13 cellular contexts compared by ENCODE assay signal in genomic region chr1:11481019-11481418, GRCh38. TPM values are rescaled to one million over a fixed set of nuclear protein-coding genes. Genes with fewer than 3 reads are reported as not detected.
DNase-seq lines count a peak whose midpoint lies in the region; ATAC-seq and TF ChIP-seq lines count a peak whose summit lies in the region.
"Had no signal": no experiment of that assay in that cellular context is flagged by ENCODE, and none has a peak within 500 bp of the region (broad histone marks: within the 10 kb centered on the region; RNA-seq: fewer than 3 reads in every experiment).

No MANE protein-coding gene starts in this region.

- no peaks in the 10 kb centered on the region for H4K20me1 ChIP-seq in OCI-LY7 (ENCODE audit: insufficient read depth, low read length)

- no peaks in the 10 kb centered on the region for H3K4me1 ChIP-seq in OCI-LY7 (ENCODE audit: insufficient read depth, low read length, poor library complexity, severe bottlenecking)

- H3K27ac ChIP-seq in OCI-LY7 (ENCODE audit: low read depth, low read length, poor library complexity, severe bottlenecking): no peak overlapping the region
- no peak overlapping the region for H3K27ac ChIP-seq in substantia nigra (ENCODE audit: low read depth, low read length, poor library complexity, severe bottlenecking)
- H3K27ac ChIP-seq: testis had no signal

- H3K9me2 ChIP-seq in OCI-LY7 (ENCODE audit: insufficient read depth, low read length): no peaks in the 10 kb centered on the region

- ATAC-seq in activated T-cell treated with anti-CD3 and anti-CD28 coated beads, Interleukin-2, amount 50 U/mL, for 72 hours (replicated peaks in 1 of 2): no peak
- ATAC-seq in stimulated activated effector memory CD8-positive, alpha-beta T cell treated with anti-CD3 and anti-CD28 coated beads, Interleukin-12 subunit alpha, Interleukin-12 subunit beta, amount 100 ng/mL, for 72 hours: no peak
- ATAC-seq: left cardiac atrium had no signal

- no peak overlapping the region for H2AFZ ChIP-seq in OCI-LY7 (ENCODE audit: low read length)

- peaks cover 26% of the 10 kb centered on the region for H3K27me3 Mint-ChIP-seq in activated T-cell treated with anti-CD3 and anti-CD28 coated beads, Interleukin-2, amount 50 U/mL, for 72 hours (ENCODE audit: low read depth)
- peaks cover 17% of the 10 kb centered on the region for H3K27me3 Mint-ChIP-seq in glutamatergic neuron (ENCODE audit: unreplicated experiment)

- no peak for DNase-seq in activated T-cell treated with anti-CD3 and anti-CD28 coated beads, Interleukin-2, amount 50 U/mL, for 72 hours
- DNase-seq in activated T-cell treated with anti-CD3 and anti-CD28 coated beads, Interleukin-2, amount 50 U/mL, for 1 hour: no peak
- DNase-seq in OCI-LY7 (ENCODE audit: low spot score) (no peak), glutamatergic neuron (no peak), substantia nigra (lab: John Stamatoyannopoulos, UW) (no peak), NCI-H226 (no peak)
- no peak for DNase-seq in stimulated activated effector memory CD8-positive, alpha-beta T cell treated with anti-CD3 and anti-CD28 coated beads, Interleukin-12 subunit alpha, Interleukin-12 subunit beta, amount 100 ng/mL, for 72 hours (ENCODE audit: low spot score in 2 of 2)
- DNase-seq in central memory CD4-positive, alpha-beta T cell: no peak
- DNase-seq: dermis blood vessel endothelial cell, left cardiac atrium, NCI-H1694, NCI-H524 treated with DMSO at 0.1 percent for 48 hours, testis had no signal

- H3K9me3 Mint-ChIP-seq in activated T-cell treated with anti-CD3 and anti-CD28 coated beads, Interleukin-2, amount 50 U/mL, for 72 hours: no peaks in the 10 kb centered on the region
- peaks cover 14% of the 10 kb centered on the region for H3K9me3 Mint-ChIP-seq in glutamatergic neuron (ENCODE audit: unreplicated experiment)
- no peaks in the 10 kb centered on the region for H3K9me3 Mint-ChIP-seq in stimulated activated effector memory CD8-positive, alpha-beta T cell treated with anti-CD3 and anti-CD28 coated beads, Interleukin-12 subunit alpha, Interleukin-12 subunit beta, amount 100 ng/mL, for 72 hours

- H3K4me3 ChIP-seq in OCI-LY7 (ENCODE audit: low read depth, low read length, poor library complexity, severe bottlenecking): no peak overlapping the region
- H3K4me3 ChIP-seq: testis had no signal

- intact Hi-C loops in OCI-LY7 (cut with micrococcal nuclease; ENCODE audit: unreplicated experiment): no loop called here

- no peaks in the 10 kb centered on the region for H3K36me3 ChIP-seq in OCI-LY7 (ENCODE audit: insufficient read depth, low read length)

- H3K79me2 ChIP-seq in OCI-LY7 (ENCODE audit: insufficient read depth, low read depth, low read length): no peaks in the 10 kb centered on the region

- TF ChIP-seq CTCF in OCI-LY7 (conservative IDR thresholded peaks at IDR 0.05; ENCODE audit: low read length): peak; percentile 38; the same call in 1 of the 2 replicates
- no peak for TF ChIP-seq CTCF in glutamatergic neuron (IDR thresholded peaks at IDR 0.05; ENCODE audit: partially characterized antibody, unreplicated experiment)

- H3K4me3 Mint-ChIP-seq in activated T-cell treated with anti-CD3 and anti-CD28 coated beads, Interleukin-2, amount 50 U/mL, for 72 hours: peak overlapping the region; percentile 3 to 66
- peak overlapping the region; percentile 96 for H3K4me3 Mint-ChIP-seq in glutamatergic neuron (ENCODE audit: unreplicated experiment)
- peak overlapping the region; percentile 68 for H3K4me3 Mint-ChIP-seq in stimulated activated effector memory CD8-positive, alpha-beta T cell treated with anti-CD3 and anti-CD28 coated beads, Interleukin-12 subunit alpha, Interleukin-12 subunit beta, amount 100 ng/mL, for 72 hours

- H3K27ac Mint-ChIP-seq in activated T-cell treated with anti-CD3 and anti-CD28 coated beads, Interleukin-2, amount 50 U/mL, for 72 hours: no peak overlapping the region
- H3K27ac Mint-ChIP-seq in glutamatergic neuron (ENCODE audit: unreplicated experiment): peak overlapping the region; percentile 74
- no peak overlapping the region for H3K27ac Mint-ChIP-seq in stimulated activated effector memory CD8-positive, alpha-beta T cell treated with anti-CD3 and anti-CD28 coated beads, Interleukin-12 subunit alpha, Interleukin-12 subunit beta, amount 100 ng/mL, for 72 hours

- no peak overlapping the region for H3K4me2 ChIP-seq in OCI-LY7 (ENCODE audit: low read length)

- no TSS peak for BruUV-seq in OCI-LY7 (replicated peaks; lab: Mats Ljungman, UMichigan)

- peaks cover 5% of the 10 kb centered on the region for H3K4me1 Mint-ChIP-seq in activated T-cell treated with anti-CD3 and anti-CD28 coated beads, Interleukin-2, amount 50 U/mL, for 72 hours (ENCODE audit: low read depth)
- H3K4me1 Mint-ChIP-seq in glutamatergic neuron (ENCODE audit: low read depth, unreplicated experiment): peaks cover 63% of the 10 kb centered on the region
- H3K4me1 Mint-ChIP-seq in stimulated activated effector memory CD8-positive, alpha-beta T cell treated with anti-CD3 and anti-CD28 coated beads, Interleukin-12 subunit alpha, Interleukin-12 subunit beta, amount 100 ng/mL, for 72 hours: peaks cover 13% of the 10 kb centered on the region

- CTCF ChIA-PET in OCI-LY7 (lab: Charles Lee; ENCODE audit: unreplicated experiment): interaction anchor here (0.5 kb wide), 1 partner anchor 131 kb away, joined by 3 read pairs; no protein-coding TSS in a partner anchor

- POLR2A ChIA-PET in OCI-LY7 (lab: Charles Lee): interaction anchor here (0.6 kb wide), 1 partner anchor 132 kb away, joined by 3 read pairs; no protein-coding TSS in a partner anchor

- H3K36me3 Mint-ChIP-seq in activated T-cell treated with anti-CD3 and anti-CD28 coated beads, Interleukin-2, amount 50 U/mL, for 72 hours (ENCODE audit: insufficient read depth in 2 of 2): peaks cover 0 to 2% of the 10 kb centered on the region in 2 donors
- H3K36me3 Mint-ChIP-seq in glutamatergic neuron (ENCODE audit: unreplicated experiment): no peaks in the 10 kb centered on the region
- peaks cover 5% of the 10 kb centered on the region for H3K36me3 Mint-ChIP-seq in stimulated activated effector memory CD8-positive, alpha-beta T cell treated with anti-CD3 and anti-CD28 coated beads, Interleukin-12 subunit alpha, Interleukin-12 subunit beta, amount 100 ng/mL, for 72 hours

- H3K9me3 ChIP-seq in OCI-LY7 (ENCODE audit: low read length): no peaks in the 10 kb centered on the region
- H3K9me3 ChIP-seq: testis had no signal

RNA-seq across cellular contexts. Expression of gene DISP3, which starts 2.1 kb away (rescaled TPM):
- total RNA-seq in activated T-cell treated with anti-CD3 and anti-CD28 coated beads, Interleukin-2, amount 50 U/mL, for 72 hours: under 1 TPM; 0.42 to 0.46 TPM
- 0.13 and 1.7 TPM in 2 replicates for total RNA-seq in OCI-LY7 (2014; rRNA removed; shearing (Covaris generic))
- total RNA-seq in OCI-LY7 (2022) (0.37 and 0.97 TPM in 2 replicates), glutamatergic neuron (ENCODE audit: unreplicated experiment) (179 TPM)
- total RNA-seq: dermis blood vessel endothelial cell had no signal

Comparison
In these comparisons a context has a peak if more than half of its experiments do, and no peak if none do; other contexts are left out.
1. H3K4me3 Mint-ChIP-seq: peak in every context shown above with its lines; median percentile 96 in glutamatergic neuron; 68 in stimulated activated effector memory CD8-positive, alpha-beta T cell treated with anti-CD3 and anti-CD28 coated beads, Interleukin-12 subunit alpha, Interleukin-12 subunit beta, amount 100 ng/mL, for 72 hours; 34 in activated T-cell treated with anti-CD3 and anti-CD28 coated beads, Interleukin-2, amount 50 U/mL, for 72 hours.
2. RNA of gene DISP3, which starts 2.1 kb away (total RNA-seq): 179 TPM in glutamatergic neuron (single experiment); 0.13 to 1.7 TPM in OCI-LY7 and 0.42 to 0.46 TPM in activated T-cell treated with anti-CD3 and anti-CD28 coated beads, Interleukin-2, amount 50 U/mL, for 72 hours; every median in the first group is over 10 times any median in the second.